Comparison of ENCODE assay signal across 9 cellular contexts in genomic region chr10:60573342-60573741, GRCh38.
DNase-seq lines count a peak whose midpoint lies in the region; ATAC-seq, FAIRE-seq and TF ChIP-seq lines count a peak whose summit lies in the region.
"Had no signal": no experiment of that assay in that cellular context is flagged by ENCODE, and none has a peak within 500 bp of the region (broad histone marks: within the 10 kb centered on the region; RNA-seq: fewer than 3 reads in every experiment).

No MANE protein-coding gene starts in this region.

- DNase-seq in CD4-positive, alpha-beta memory T cell, result peak in 2 of 5 donors; percentile 5 to 43
- peak; percentile 26 for DNase-seq in activated naive CD4-positive, alpha-beta T cell treated with anti-CD3 and anti-CD28 coated beads, Interleukin-2, amount 10 ng/mL, durations not matched to agents 7 days and 5 days
- peak; percentile 21 for DNase-seq in neural progenitor cell (ENCODE audit: low spot score)
- no peak for DNase-seq in frontal cortex (ENCODE audit: low spot score in 2 of 2)
- no peak for DNase-seq in immature natural killer cell
- DNase-seq in urothelium cell line (ENCODE audit: low spot score), result no peak

- no peaks in the 10 kb centered on the region for H3K36me3 ChIP-seq in CD4-positive, alpha-beta memory T cell (ENCODE audit: insufficient read depth, low read length)
- no peaks in the 10 kb centered on the region for H3K36me3 ChIP-seq in neural progenitor cell

- no peak for TF ChIP-seq CTCF in neural progenitor cell (IDR thresholded peaks at IDR 0.05)

- H3K4me2 ChIP-seq in neural progenitor cell, result peak overlapping the region; percentile 77

- peaks cover 34 to 54% (median 39%) of the 10 kb centered on the region in 4 donors for H3K4me1 Mint-ChIP-seq in CD4-positive, alpha-beta memory T cell
- peaks cover 31% of the 10 kb centered on the region for H3K4me1 Mint-ChIP-seq in activated naive CD4-positive, alpha-beta T cell treated with anti-CD3 and anti-CD28 coated beads, Interleukin-2, amount 10 ng/mL, durations not matched to agents 7 days and 5 days
- H3K4me1 Mint-ChIP-seq in neural progenitor cell, result peaks cover 33% of the 10 kb centered on the region
- H3K4me1 Mint-ChIP-seq in immature natural killer cell, result peaks cover 12 to 27% of the 10 kb centered on the region in 2 donors

- no peak overlapping the region for H3K4me3 ChIP-seq in CD4-positive, alpha-beta memory T cell (ENCODE audit: low read length in 2 of 2)
- H3K4me3 ChIP-seq in neural progenitor cell, result peak overlapping the region; percentile 39
- H3K4me3 ChIP-seq: lung had no signal

- peaks cover 0 to 12% (median 4%) of the 10 kb centered on the region in 8 donors for H3K9me3 Mint-ChIP-seq in CD4-positive, alpha-beta memory T cell
- H3K9me3 Mint-ChIP-seq in activated naive CD4-positive, alpha-beta T cell treated with anti-CD3 and anti-CD28 coated beads, Interleukin-2, amount 10 ng/mL, durations not matched to agents 7 days and 5 days, result no peaks in the 10 kb centered on the region
- H3K9me3 Mint-ChIP-seq in neural progenitor cell, result peaks cover 2% of the 10 kb centered on the region
- H3K9me3 Mint-ChIP-seq in immature natural killer cell, result no peaks in the 10 kb centered on the region

- H3K9ac ChIP-seq in neural progenitor cell, result no peak overlapping the region

- intact Hi-C loops in CD4-positive, alpha-beta memory T cell (cut with micrococcal nuclease), result no loop called here

- H3K27ac ChIP-seq in CD4-positive, alpha-beta memory T cell (ENCODE audit: low read depth, low read length), result no peak overlapping the region
- H3K27ac ChIP-seq in neural progenitor cell, result no peak overlapping the region

- H3K4me1 ChIP-seq in CD4-positive, alpha-beta memory T cell (ENCODE audit: insufficient read depth, low read length), result peaks cover 17% of the 10 kb centered on the region
- peaks cover 16% of the 10 kb centered on the region for H3K4me1 ChIP-seq in neural progenitor cell

- H3K9me3 ChIP-seq in CD4-positive, alpha-beta memory T cell (ENCODE audit: control insufficient read depth in 1 of 2, low read length in 2 of 2), result no peaks in the 10 kb centered on the region
- H3K9me3 ChIP-seq in neural progenitor cell (ENCODE audit: low read depth), result no peaks in the 10 kb centered on the region

- no peaks in the 10 kb centered on the region for H3F3A ChIP-seq in neural progenitor cell (ENCODE audit: low read depth)

- H3K79me2 ChIP-seq in neural progenitor cell (ENCODE audit: low read depth), result no peaks in the 10 kb centered on the region

- no peaks in the 10 kb centered on the region for H4K20me1 ChIP-seq in neural progenitor cell (ENCODE audit: low read depth)

- POLR2A ChIA-PET in CD4-positive, alpha-beta memory T cell (lab: Charles Lee; ENCODE audit: partially characterized antibody), result no interaction called here

- no peak for FAIRE-seq in frontal cortex (lab: Jason Lieb, UNC)
- FAIRE-seq in urothelium cell line (lab: Jason Lieb, UNC), result no peak

- H3K27me3 Mint-ChIP-seq in CD4-positive, alpha-beta memory T cell, result no peaks in the 10 kb centered on the region
- peaks cover 5% of the 10 kb centered on the region for H3K27me3 Mint-ChIP-seq in activated naive CD4-positive, alpha-beta T cell treated with anti-CD3 and anti-CD28 coated beads, Interleukin-2, amount 10 ng/mL, durations not matched to agents 7 days and 5 days
- H3K27me3 Mint-ChIP-seq in neural progenitor cell (ENCODE audit: insufficient read depth, low read depth) (peaks cover 2% of the 10 kb centered on the region), immature natural killer cell (ENCODE audit: low read depth in 3 of 3) (peaks cover 0 to 4% (median 0%) of the 10 kb centered on the region in 3 donors)

- H3K27ac Mint-ChIP-seq in CD4-positive, alpha-beta memory T cell, result peak overlapping the region in 3 of 7 donors; percentile 7 to 17 (median 17)
- peak overlapping the region; percentile 73 for H3K27ac Mint-ChIP-seq in activated naive CD4-positive, alpha-beta T cell treated with anti-CD3 and anti-CD28 coated beads, Interleukin-2, amount 10 ng/mL, durations not matched to agents 7 days and 5 days
- H3K27ac Mint-ChIP-seq in neural progenitor cell (no peak overlapping the region), immature natural killer cell (no peak overlapping the region)

- no peak overlapping the region for H2AFZ ChIP-seq in neural progenitor cell (replicated peaks)

- no peaks in the 10 kb centered on the region for H3K27me3 ChIP-seq in CD4-positive, alpha-beta memory T cell (ENCODE audit: insufficient read depth, low read length)
- no peaks in the 10 kb centered on the region for H3K27me3 ChIP-seq in neural progenitor cell

- H3K4me3 Mint-ChIP-seq in CD4-positive, alpha-beta memory T cell, result peak overlapping the region; percentile 29 to 83 (median 78)
- no peak overlapping the region for H3K4me3 Mint-ChIP-seq in activated naive CD4-positive, alpha-beta T cell treated with anti-CD3 and anti-CD28 coated beads, Interleukin-2, amount 10 ng/mL, durations not matched to agents 7 days and 5 days
- H3K4me3 Mint-ChIP-seq in neural progenitor cell, result peak overlapping the region; percentile 86
- peak overlapping the region in 1 of 5 donors; percentile 79 for H3K4me3 Mint-ChIP-seq in immature natural killer cell

- CTCF ChIA-PET in CD4-positive, alpha-beta memory T cell (lab: Charles Lee; ENCODE audit: partially characterized antibody), result no interaction called here
- CTCF ChIA-PET in activated naive CD4-positive, alpha-beta T cell treated with anti-CD3 and anti-CD28 coated beads, Interleukin-2, amount 10 ng/mL, durations not matched to agents 7 days and 5 days (lab: Charles Lee), result interaction anchor here (0.7 kb wide), 1 partner anchor 459 kb away, joined by 3 read pairs; no protein-coding TSS in a partner anchor

- peak; percentile 63 for ATAC-seq in HG03354 (IDR thresholded peaks at IDR 0.05; ENCODE audit: poor library complexity, severe bottlenecking, unreplicated experiment)
- no peak for ATAC-seq in GM21717 (IDR thresholded peaks at IDR 0.05; ENCODE audit: unreplicated experiment)

- H3K36me3 Mint-ChIP-seq in CD4-positive, alpha-beta memory T cell, result peaks cover 12 to 29% of the 10 kb centered on the region in 2 donors
- H3K36me3 Mint-ChIP-seq in activated naive CD4-positive, alpha-beta T cell treated with anti-CD3 and anti-CD28 coated beads, Interleukin-2, amount 10 ng/mL, durations not matched to agents 7 days and 5 days, result peaks cover 10% of the 10 kb centered on the region
- H3K36me3 Mint-ChIP-seq in neural progenitor cell (no peaks in the 10 kb centered on the region), immature natural killer cell (no peaks in the 10 kb centered on the region)

Comparison
In these comparisons a context has a peak if more than half of its experiments do, and no peak if none do; other contexts are left out.
1. DNase-seq: peak in activated naive CD4-positive, alpha-beta T cell treated with anti-CD3 and anti-CD28 coated beads, Interleukin-2, amount 10 ng/mL, durations not matched to agents 7 days and 5 days (single experiment) and neural progenitor cell (single experiment); none in frontal cortex (0 of 2), immature natural killer cell (0 of 3) and urothelium cell line (single experiment).